Comparison of ENCODE assay signal across 7 cellular contexts in the genomic region with DNA sequence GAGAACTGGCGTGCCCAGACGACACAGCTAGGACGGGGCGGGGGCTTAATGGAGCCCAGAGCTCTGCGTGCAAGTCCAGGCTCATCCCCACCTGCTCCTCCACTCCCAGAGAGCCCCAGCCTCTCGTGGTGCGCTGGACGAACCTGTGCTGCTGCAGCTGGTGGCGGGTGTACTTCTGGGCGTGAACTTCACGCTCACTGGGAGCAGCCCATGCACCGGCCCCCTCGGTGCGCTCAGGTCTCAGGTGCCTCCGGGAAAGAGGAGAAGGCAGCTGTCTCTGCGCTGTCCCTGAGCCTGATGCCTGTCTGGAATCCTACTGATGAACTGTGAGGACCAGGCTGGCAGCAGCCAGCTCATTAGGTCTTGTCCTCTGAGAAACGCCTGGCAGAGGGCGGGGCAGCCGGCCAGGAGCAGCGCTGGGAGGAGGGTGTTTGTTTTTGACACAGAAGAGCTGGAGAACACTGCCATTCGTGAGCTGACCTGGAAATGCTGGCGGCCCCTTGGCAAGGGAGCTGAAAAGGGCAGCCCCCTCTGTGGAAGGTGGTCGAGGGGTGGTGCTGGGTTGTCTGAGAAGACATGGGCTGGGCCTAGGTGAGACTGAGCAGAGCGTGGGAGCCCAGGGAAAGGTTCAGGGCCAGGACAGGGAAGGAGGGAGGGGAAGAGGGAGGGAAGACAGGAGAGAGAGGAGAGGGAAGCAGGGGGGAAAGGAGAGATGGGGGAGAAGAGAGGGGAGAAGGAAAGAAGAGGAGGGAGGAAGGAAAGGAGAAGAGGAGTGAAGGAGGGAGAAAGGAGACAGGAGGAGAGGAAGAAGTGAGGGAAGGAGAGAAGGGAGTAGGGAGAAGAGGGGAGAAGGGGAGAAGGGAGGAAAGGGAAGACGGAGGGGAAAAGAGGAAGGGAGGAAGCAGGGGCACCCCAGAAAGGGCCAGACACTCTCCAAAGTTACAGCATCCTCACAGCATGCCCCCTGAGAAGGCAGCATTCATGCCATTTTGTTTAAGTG. TPM values are rescaled to one million over a fixed set of nuclear protein-coding genes. Genes with fewer than 3 reads are reported as not detected.
DNase-seq lines count a peak whose midpoint lies in the region; ATAC-seq, FAIRE-seq and TF ChIP-seq lines count a peak whose summit lies in the region.

No MANE protein-coding gene starts in this region.

- H3K79me2 ChIP-seq in SK-N-SH (ENCODE audit: insufficient read depth) = no peaks in the 10 kb centered on the region

- TF ChIP-seq CTCF in SK-N-SH (IDR thresholded peaks at IDR 0.05) (no peak), transverse colon (IDR thresholded peaks at IDR 0.05) (no peak)

- in situ Hi-C loops in transverse colon (cut with MboI; ENCODE audit: low pct_ligation_motif_present in 1 of 4, low pct_unique_long_range_greater_than_20kb in 1 of 4, low sequenced_read_pairs in 3 of 4) = no loop called here

- no peak overlapping the region for H2AFZ ChIP-seq in SK-N-SH (ENCODE audit: low read depth)

- peak; percentile 96 for ATAC-seq in left lobe of liver
- ATAC-seq in activated T-cell treated with anti-CD3 and anti-CD28 coated beads, Interleukin-2, amount 50 U/mL, for 4 hours = no peak
- ATAC-seq in GM21528 (IDR thresholded peaks at IDR 0.05; ENCODE audit: low FRiP score, unreplicated experiment) = no peak

- no peaks in the 10 kb centered on the region for H4K20me1 ChIP-seq in SK-N-SH (ENCODE audit: insufficient read depth)

- no peak for FAIRE-seq in frontal cortex (lab: Jason Lieb, UNC)

- no peak overlapping the region for H3K4me3 Mint-ChIP-seq in activated T-cell treated with anti-CD3 and anti-CD28 coated beads, Interleukin-2, amount 50 U/mL, for 4 hours

- H3F3A ChIP-seq in SK-N-SH (replicated peaks; ENCODE audit: insufficient read depth) = peaks cover 15% of the 10 kb centered on the region

- no peak overlapping the region; the same call in 1 of the 2 replicates for H3K9ac ChIP-seq in SK-N-SH

- no peaks in the 10 kb centered on the region for H3K36me3 ChIP-seq in SK-N-SH (replicated peaks in 1 of 2; ENCODE audit: control insufficient read depth in 1 of 2, insufficient read depth in 2 of 2, low read length in 1 of 2)
- H3K36me3 ChIP-seq in transverse colon = no peaks in the 10 kb centered on the region

- no peaks in the 10 kb centered on the region for H3K4me1 Mint-ChIP-seq in activated T-cell treated with anti-CD3 and anti-CD28 coated beads, Interleukin-2, amount 50 U/mL, for 4 hours (ENCODE audit: low read depth)

- no peaks in the 10 kb centered on the region for H3K9me2 ChIP-seq in SK-N-SH

- no peaks in the 10 kb centered on the region for H3K27me3 Mint-ChIP-seq in activated T-cell treated with anti-CD3 and anti-CD28 coated beads, Interleukin-2, amount 50 U/mL, for 4 hours (ENCODE audit: low read depth)

- H3K27me3 ChIP-seq in SK-N-SH (ENCODE audit: insufficient read depth) (no peaks in the 10 kb centered on the region), transverse colon (no peaks in the 10 kb centered on the region)

- no peaks in the 10 kb centered on the region for H3K36me3 Mint-ChIP-seq in activated T-cell treated with anti-CD3 and anti-CD28 coated beads, Interleukin-2, amount 50 U/mL, for 4 hours (ENCODE audit: insufficient read depth)

- intact Hi-C loops in transverse colon (cut with DNase I; ENCODE audit: low total_unique reads) = no loop called here

- WGBS in SK-N-SH (ENCODE audit: low lambda C conversion rate) = 81% methylated on average over 25 of the region's 25 CpGs
- WGBS in transverse colon (ENCODE audit: low coverage in 1 of 2), 2 donors = 41 to 71% methylated on average over 1 to 20 of the region's 25 CpGs

- H3K4me1 ChIP-seq in SK-N-SH (ENCODE audit: control insufficient read depth in 1 of 2, insufficient read depth in 2 of 2, low read depth in 1 of 2, low read length in 1 of 2) (peaks cover 12 to 23% of the 10 kb centered on the region in 2 experiments; a peak in 2 of 4 replicates), transverse colon (peaks cover 13 to 36% (median 25%) of the 10 kb centered on the region in 4 donors)

- H3K9me3 Mint-ChIP-seq in activated T-cell treated with anti-CD3 and anti-CD28 coated beads, Interleukin-2, amount 50 U/mL, for 4 hours = no peaks in the 10 kb centered on the region

- POLR2A ChIA-PET in SK-N-SH (lab: Yijun Ruan, JAX) = no interaction called here

- TF ChIP-seq RAD21 in SK-N-SH (IDR thresholded peaks at IDR 0.05; ENCODE audit: low read length) = no peak

- H3K4me3 ChIP-seq in SK-N-SH (ENCODE audit: low read depth in 2 of 2, low read length in 1 of 2) (no peak overlapping the region), transverse colon (peak overlapping the region in 1 of 4 donors; percentile 10)

- H3K27ac ChIP-seq in SK-N-SH (ENCODE audit: low read depth in 2 of 2, low read length in 1 of 2) (peak overlapping the region; percentile 64 to 78; a peak in 2 of 4 replicates), transverse colon (peak overlapping the region; percentile 50 to 84 (median 66))

- no peaks in the 10 kb centered on the region for H3K9me3 ChIP-seq in SK-N-SH
- H3K9me3 ChIP-seq in transverse colon = no peaks in the 10 kb centered on the region

- no peak for TF ChIP-seq POLR2A in transverse colon (IDR thresholded peaks at IDR 0.05)

- H3K4me2 ChIP-seq in SK-N-SH = no peak overlapping the region

- DNase-seq in M059J (ENCODE audit: low read depth) = peak; percentile 88
- DNase-seq in SK-N-SH = peak; percentile 66
- DNase-seq in left lobe of liver (ENCODE audit: low spot score) = peak; percentile 78
- peak; percentile 64 for DNase-seq in transverse colon
- DNase-seq in activated T-cell treated with anti-CD3 and anti-CD28 coated beads, Interleukin-2, amount 50 U/mL, for 4 hours = no peak
- no peak for DNase-seq in frontal cortex (ENCODE audit: low spot score in 2 of 2)

- no peak for TF ChIP-seq EP300 in SK-N-SH (IDR thresholded peaks at IDR 0.05; ENCODE audit: borderline replicate concordance in 1 of 2, low read depth in 1 of 2, low read length in 1 of 2)
- no peak for TF ChIP-seq EP300 in transverse colon (IDR thresholded peaks at IDR 0.05; ENCODE audit: low read depth)

- CTCF ChIA-PET in SK-N-SH (lab: Yijun Ruan, JAX) = interaction anchor here (0.9 to 1.4 kb wide), 2 partner anchors 10 to 369 kb away, joined by 3 to 5 read pairs; no protein-coding TSS in a partner anchor

TF ChIP-seq in SK-N-SH, 30 proteins besides CTCF, POLR2A, EP300 and RAD21 (continues in another document):
- TF ChIP-seq RCOR1 (IDR thresholded peaks at IDR 0.05; ENCODE audit: low read length) (no peak), TEAD4 (IDR thresholded peaks at IDR 0.05; ENCODE audit: borderline replicate concordance, insufficient read depth) (no peak), NFIC (IDR thresholded peaks at IDR 0.05; ENCODE audit: borderline replicate concordance) (no peak), YY1 (IDR thresholded peaks at IDR 0.05; ENCODE audit: low read depth) (no peak), MXI1 (IDR thresholded peaks at IDR 0.05; ENCODE audit: low read depth, low read length) (no peak), USF1 (IDR thresholded peaks at IDR 0.05; ENCODE audit: borderline replicate concordance, low read depth) (no peak), MEF2A (IDR thresholded peaks at IDR 0.05; ENCODE audit: borderline replicate concordance, low read depth) (no peak), FOSL2 (IDR thresholded peaks at IDR 0.05; ENCODE audit: borderline replicate concordance, low read depth) (no peak), GABPA (IDR thresholded peaks at IDR 0.05; ENCODE audit: low read depth) (no peak), TCF12 (IDR thresholded peaks at IDR 0.05) (no peak), PBX3 (IDR thresholded peaks at IDR 0.05) (no peak), JUND (IDR thresholded peaks at IDR 0.05) (no peak)
- TF ChIP-seq, protein P1, sequence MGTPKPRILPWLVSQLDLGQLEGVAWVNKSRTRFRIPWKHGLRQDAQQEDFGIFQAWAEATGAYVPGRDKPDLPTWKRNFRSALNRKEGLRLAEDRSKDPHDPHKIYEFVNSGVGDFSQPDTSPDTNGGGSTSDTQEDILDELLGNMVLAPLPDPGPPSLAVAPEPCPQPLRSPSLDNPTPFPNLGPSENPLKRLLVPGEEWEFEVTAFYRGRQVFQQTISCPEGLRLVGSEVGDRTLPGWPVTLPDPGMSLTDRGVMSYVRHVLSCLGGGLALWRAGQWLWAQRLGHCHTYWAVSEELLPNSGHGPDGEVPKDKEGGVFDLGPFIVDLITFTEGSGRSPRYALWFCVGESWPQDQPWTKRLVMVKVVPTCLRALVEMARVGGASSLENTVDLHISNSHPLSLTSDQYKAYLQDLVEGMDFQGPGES (IDR thresholded peaks at IDR 0.05; ENCODE audit: low read depth, low read length) = no peak

RNA-seq across cellular contexts. Expression of gene TNS3, which starts 53.5 kb away (rescaled TPM):
- total RNA-seq in M059J (2014; rRNA removed; shearing (Covaris generic)) = 75.0 and 115 TPM in 2 replicates
- 68.8 and 72.3 TPM in 2 replicates for polyA plus RNA-seq in SK-N-SH (2012; rRNA removed)
- 48.8 and 60.8 TPM in 2 replicates for polyA plus RNA-seq in SK-N-SH (2012; cell fraction: cytosol; rRNA removed)
- polyA plus RNA-seq in SK-N-SH (2012; cell fraction: nucleus; rRNA removed) = 141 and 170 TPM in 2 replicates
- total RNA-seq in left lobe of liver = 47.2 TPM
- total RNA-seq in transverse colon = 100 to 1,000 TPM in 1 of 4 donors, 10 to 100 TPM in 3; 58.5 to 104 (median 72.7) TPM
- total RNA-seq in activated T-cell treated with anti-CD3 and anti-CD28 coated beads, Interleukin-2, amount 50 U/mL, for 4 hours = 1 to 10 TPM; 2.6 to 3.4 (median 3.2) TPM
- 6.1 TPM for total RNA-seq in frontal cortex

Comparison
In these comparisons a context has a peak if more than half of its experiments do, and no peak if none do; other contexts are left out.
1. DNase-seq: peak in M059J (single experiment), SK-N-SH (single experiment), left lobe of liver (single experiment) and transverse colon (single experiment); none in activated T-cell treated with anti-CD3 and anti-CD28 coated beads, Interleukin-2, amount 50 U/mL, for 4 hours (single experiment) and frontal cortex (0 of 2).